1 cellular context compared by ENCODE assay signal in genomic region chr12:95582230-95583058, GRCh38.
TF ChIP-seq lines count a peak whose summit lies in the region.

No MANE protein-coding gene starts in this region.

TF ChIP-seq in WTC11, 78 proteins besides CTCF, POLR2A, EP300 and RAD21 (continued from another document):
- TF ChIP-seq ZNF416 (CRISPR knock-in tag; IDR thresholded peaks at IDR 0.05) (no peak), ATF3 (CRISPR knock-in tag; conservative IDR thresholded peaks at IDR 0.05) (no peak), GRHL2 (CRISPR knock-in tag; IDR thresholded peaks at IDR 0.05; ENCODE audit: insufficient replicate concordance, severe bottlenecking) (no peak), HMGXB4 (CRISPR knock-in tag; IDR thresholded peaks at IDR 0.05) (no peak), MXD4 (CRISPR knock-in tag; IDR thresholded peaks at IDR 0.05; ENCODE audit: borderline replicate concordance) (no peak), ZNF532 (CRISPR knock-in tag; IDR thresholded peaks at IDR 0.05; ENCODE audit: borderline replicate concordance) (no peak)
